7 cellular contexts compared by ENCODE assay signal in genomic region chr2:112416860-112417259, GRCh38. TPM values are rescaled to one million over a fixed set of nuclear protein-coding genes. Genes with fewer than 3 reads are reported as not detected.
DNase-seq lines count a peak whose midpoint lies in the region; FAIRE-seq and TF ChIP-seq lines count a peak whose summit lies in the region.
"Not testable (repeated sequence)": the region's sequence is repeated elsewhere in the genome, so short reads cannot be mapped to it uniquely, and the experiment has no call there.

No MANE protein-coding gene starts in this region.

- not testable (repeated sequence) for H3K79me2 ChIP-seq in GM23248 (ENCODE audit: insufficient read depth)

- not testable (repeated sequence) for H3K9me2 ChIP-seq in GM23248 (ENCODE audit: insufficient read depth)

- H3K27ac Mint-ChIP-seq in neural crest cell (ENCODE audit: unreplicated experiment), result not testable (repeated sequence)

- not testable (repeated sequence) for FAIRE-seq in D721Med (lab: Jason Lieb, UNC)

- not testable (repeated sequence) for H3K4me1 ChIP-seq in GM23248 (ENCODE audit: insufficient read depth)

- H3K4me3 Mint-ChIP-seq in neural crest cell, result not testable (repeated sequence)

- H3K27me3 Mint-ChIP-seq in neural crest cell (ENCODE audit: low read depth), result not testable (repeated sequence)

- not testable (repeated sequence) for H3K27ac ChIP-seq in GM23248

- not testable (repeated sequence) for H3F3A ChIP-seq in GM23248 (ENCODE audit: insufficient read depth)

- H3K36me3 Mint-ChIP-seq in neural crest cell (ENCODE audit: low read depth), result not testable (repeated sequence)

- H3K9me3 ChIP-seq in GM23248 (ENCODE audit: low read depth), result not testable (repeated sequence)

- H3K4me1 Mint-ChIP-seq in neural crest cell, result not testable (repeated sequence)

- not testable (repeated sequence) for H3K4me2 ChIP-seq in GM23248 (ENCODE audit: unreplicated experiment)

- H3K9me3 Mint-ChIP-seq in neural crest cell, result not testable (repeated sequence)

- in situ Hi-C loops in GM23248 (cut with MboI); SK-MEL-5 (cut with HindIII; ENCODE audit: low pct_unique_long_range_greater_than_20kb, low sequenced_read_pairs): not testable (repeated sequence)

- DNase-seq in D721Med (ENCODE audit: insufficient read length, low spot score); LNCaP clone FGC (ENCODE audit: low read depth); neural crest cell (ENCODE audit: low read depth, low spot score): not testable (repeated sequence)
- DNase-seq in GM23248 (peak; percentile 12), SK-MEL-5 (ENCODE audit: low read depth, low spot score) (peak; percentile 16), choroid plexus epithelial cell (ENCODE audit: low read depth) (peak; percentile 18), fibroblast of the aortic adventitia (ENCODE audit: low read depth) (peak; percentile 33)

- 76 to 86% methylated on average over 3 of the region's 3 CpGs for WGBS in GM23248 (ENCODE audit: low coverage in 1 of 2, low lambda C conversion rate in 2 of 2, missing lambda C conversion rate in 2 of 2), 2 experiments

- H3K9ac ChIP-seq in GM23248, result not testable (repeated sequence)

- TF ChIP-seq CTCF in D721Med (IDR thresholded peaks at IDR 0.05; ENCODE audit: insufficient read depth, missing control alignments), result peak; percentile 22
- peak; percentile 33 for TF ChIP-seq CTCF in LNCaP clone FGC (IDR thresholded peaks at IDR 0.05; ENCODE audit: control insufficient read depth, extremely low read depth, insufficient read depth)
- not testable (repeated sequence) for TF ChIP-seq CTCF in choroid plexus epithelial cell (conservative IDR thresholded peaks at IDR 0.05; ENCODE audit: low read depth, low read length)
- peak; percentile 15 for TF ChIP-seq CTCF in fibroblast of the aortic adventitia (IDR thresholded peaks at IDR 0.05; ENCODE audit: insufficient read depth, low read length)
- TF ChIP-seq CTCF in neural crest cell (conservative IDR thresholded peaks at IDR 0.05), result peak; percentile 26

- not testable (repeated sequence) for H4K20me1 ChIP-seq in GM23248 (ENCODE audit: insufficient read depth)

- H3K4me3 ChIP-seq in GM23248; LNCaP clone FGC (ENCODE audit: low read depth, low read length); choroid plexus epithelial cell (ENCODE audit: low read depth, low read length); fibroblast of the aortic adventitia (ENCODE audit: low read depth, low read length): not testable (repeated sequence)

- H3K27me3 ChIP-seq in GM23248 (replicated peaks; ENCODE audit: insufficient read depth), result not testable (repeated sequence)

- H2AFZ ChIP-seq in GM23248, result not testable (repeated sequence)

- H3K36me3 ChIP-seq in GM23248 (ENCODE audit: low read depth), result not testable (repeated sequence)

RNA-seq across cellular contexts. Expression of gene RGPD8, which starts 16.6 kb away (rescaled TPM):
- 11.6 and 16.8 TPM in 2 replicates for total RNA-seq in GM23248 (2014; rRNA removed; shearing (Covaris generic))
- polyA plus RNA-seq in GM23248 (2016; fragmentation: Nextera tagmentation; extraction: Ambion mirVana), result 2.1 and 2.3 TPM in 2 replicates
- 1.2 and 2.0 TPM in 2 replicates for total RNA-seq in SK-MEL-5 (2014; rRNA removed; shearing (Covaris generic))
- polyA plus RNA-seq in SK-MEL-5 (2015; cell fraction: cytosol; rRNA removed), result 0.19 and 0.35 TPM in 2 replicates
- polyA plus RNA-seq in SK-MEL-5 (2015; cell fraction: nucleus; rRNA removed), result 2.9 and 4.6 TPM in 2 replicates
- total RNA-seq in fibroblast of the aortic adventitia (ENCODE audit: low replicate concordance) (16.4 and 22.1 TPM in 2 replicates), neural crest cell (4.3 and 4.8 TPM in 2 replicates)
